Comparison of ENCODE assay signal across 20 cellular contexts in genomic region chrX:137988470-137988869, GRCh38.
DNase-seq lines count a peak whose midpoint lies in the region; ATAC-seq, FAIRE-seq and TF ChIP-seq lines count a peak whose summit lies in the region.
"Had no signal": no experiment of that assay in that cellular context is flagged by ENCODE, and none has a peak within 500 bp of the region (broad histone marks: within the 10 kb centered on the region; RNA-seq: fewer than 3 reads in every experiment).

No MANE protein-coding gene starts in this region.

- POLR2A ChIA-PET in GM12878 (lab: Charles Lee) = no interaction called here

- H3K9me3 ChIP-seq in GM12878 (replicated peaks; ENCODE audit: control insufficient read depth, insufficient read depth, low read length) = no peaks in the 10 kb centered on the region

- intact Hi-C loops in GM12878 (cut with micrococcal nuclease; ENCODE audit: unreplicated experiment) = no loop called here

- no peaks in the 10 kb centered on the region for H4K20me1 ChIP-seq in GM12878 (ENCODE audit: control insufficient read depth, insufficient read depth)

- no peaks in the 10 kb centered on the region for H3K4me1 Mint-ChIP-seq in glutamatergic neuron (ENCODE audit: low read depth, unreplicated experiment)
- H3K4me1 Mint-ChIP-seq: CD14-positive monocyte, T-cell had no signal

- no peaks in the 10 kb centered on the region for H3K9me3 Mint-ChIP-seq in glutamatergic neuron (ENCODE audit: unreplicated experiment)
- H3K9me3 Mint-ChIP-seq: CD14-positive monocyte, T-cell had no signal

- ATAC-seq in GM12878 (no peak), HG03039 (IDR thresholded peaks at IDR 0.05; ENCODE audit: unreplicated experiment) (no peak)
- ATAC-seq: SK-N-SH treated with all-trans-retinoic acid at 6 μM for 48 hours, T-cell had no signal

- H3K27me3 Mint-ChIP-seq in glutamatergic neuron (ENCODE audit: unreplicated experiment) = no peaks in the 10 kb centered on the region

- in situ Hi-C loops in G401 (cut with HindIII; ENCODE audit: low sequenced_read_pairs) = no loop called here
- in situ Hi-C loops in GM12878 (cut with MboI) = no loop called here

- no peak for TF ChIP-seq CTCF in GM12878 (IDR thresholded peaks at IDR 0.05 in 2 of 3, conservative IDR thresholded peaks at IDR 0.05 in 1 of 3; ENCODE audit: control insufficient read depth in 2 of 3, extremely low read depth in 1 of 3, insufficient read depth in 1 of 3, low read depth in 3 of 3, low read length in 3 of 3)
- TF ChIP-seq CTCF in glutamatergic neuron (IDR thresholded peaks at IDR 0.05; ENCODE audit: partially characterized antibody, unreplicated experiment) = no peak

- H2AFZ ChIP-seq in GM12878 (ENCODE audit: control insufficient read depth, low read depth, low read length) = no peak overlapping the region

- 27% methylated on average over 1 of the region's 1 CpG for WGBS in GM12878 (ENCODE audit: insufficient coverage, insufficient replicate concordance, low lambda C conversion rate, missing lambda C conversion rate)

- H3K4me3 Mint-ChIP-seq in glutamatergic neuron (ENCODE audit: unreplicated experiment) = no peak overlapping the region
- H3K4me3 Mint-ChIP-seq: CD14-positive monocyte, T-cell had no signal

- H3K4me3 ChIP-seq in GM12878 = no peak overlapping the region

- H3K27me3 ChIP-seq in GM12878 (replicated peaks in 1 of 2; ENCODE audit: control insufficient read depth in 2 of 2, insufficient read depth in 2 of 2, low read length in 1 of 2) = no peaks in the 10 kb centered on the region

- no peaks in the 10 kb centered on the region for H3K36me3 Mint-ChIP-seq in glutamatergic neuron (ENCODE audit: unreplicated experiment)
- H3K36me3 Mint-ChIP-seq: CD14-positive monocyte, T-cell had no signal

- TF ChIP-seq RAD21 in GM12878 (IDR thresholded peaks at IDR 0.05; ENCODE audit: insufficient read depth, low read depth, low read length) = no peak

- RAD21 ChIA-PET in GM12878 (lab: Charles Lee; ENCODE audit: unreplicated experiment) = no interaction called here

- FAIRE-seq in GM12878 (lab: Jason Lieb, UNC) = no peak
- FAIRE-seq: H54 had no signal

- SMC1A ChIA-PET in GM12878 (lab: Charles Lee; ENCODE audit: uncharacterized antibody, unreplicated experiment) = no interaction called here

- no peaks in the 10 kb centered on the region for H3K79me2 ChIP-seq in GM12878 (ENCODE audit: control insufficient read depth, insufficient read depth, low read length)

- CTCF ChIA-PET in GM12878 (lab: Yijun Ruan, JAX) = interaction anchor here (0.7 kb wide), 1 partner anchor 28 kb away, joined by 3 read pairs; no protein-coding TSS in a partner anchor

- no peak for TF ChIP-seq EP300 in GM12878 (IDR thresholded peaks at IDR 0.05; ENCODE audit: borderline replicate concordance in 1 of 2, control insufficient read depth in 1 of 2, low read depth in 2 of 2, low read length in 2 of 2)

- no peaks in the 10 kb centered on the region for H3K4me1 ChIP-seq in GM12878 (ENCODE audit: control insufficient read depth, insufficient read depth, low read length)

- H3K27ac Mint-ChIP-seq in glutamatergic neuron (ENCODE audit: unreplicated experiment) = no peak overlapping the region
- H3K27ac Mint-ChIP-seq: CD14-positive monocyte, T-cell had no signal

- peak; percentile 15 for DNase-seq in DMS53 (lab: John Stamatoyannopoulos, UW)
- no peak for DNase-seq in DMS53 treated with DMSO at 0.1 percent for 48 hours (lab: John Stamatoyannopoulos, UW; ENCODE audit: unreplicated experiment)
- DNase-seq in G401 (ENCODE audit: low spot score) = peak; percentile 9
- peak; percentile 17 for DNase-seq in NCI-H2107 (lab: John Stamatoyannopoulos, UW)
- DNase-seq in GM12878 (ENCODE audit: low read depth, low spot score) = no peak
- DNase-seq in NCI-H128 (lab: John Stamatoyannopoulos, UW; ENCODE audit: unreplicated experiment) = no peak
- DNase-seq in glutamatergic neuron = no peak
- DNase-seq: DMS 273 treated with DMSO at 0.1 percent for 48 hours, KBM-7, NCI-H1436, NCI-H2081, NCI-H345, NCI-H524 treated with DMSO at 0.1 percent for 48 hours, SIG-M5, T-cell had no signal

- H3K4me2 ChIP-seq in GM12878 (ENCODE audit: control insufficient read depth, insufficient read depth) = no peak overlapping the region

- no peak overlapping the region for H3K9ac ChIP-seq in GM12878 (ENCODE audit: control insufficient read depth, insufficient read depth, low read length)

- no TSS peak for BruUV-seq in GM12878 (replicated peaks; lab: Mats Ljungman, UMichigan)

- H3K36me3 ChIP-seq in GM12878 (ENCODE audit: control insufficient read depth in 2 of 2, insufficient read depth in 2 of 2, low read length in 1 of 2) = no peaks in the 10 kb centered on the region

- H3K27ac ChIP-seq in GM12878 (ENCODE audit: control insufficient read depth, insufficient read depth) = no peak overlapping the region
- H3K27ac ChIP-seq: 22Rv1 had no signal

- no peak for TF ChIP-seq POLR2A in GM12878 (IDR thresholded peaks at IDR 0.05; ENCODE audit: low read depth, low read length)

TF ChIP-seq in GM12878, 131 proteins besides CTCF, POLR2A, EP300 and RAD21:
- no peak for TF ChIP-seq MYC (IDR thresholded peaks at IDR 0.05; ENCODE audit: insufficient read depth, insufficient read length, insufficient replicate concordance, low read length, severe bottlenecking)
- no peak for TF ChIP-seq CHD1 (IDR thresholded peaks at IDR 0.05; ENCODE audit: low read depth, low read length)
- no peak for TF ChIP-seq MEF2B (IDR thresholded peaks at IDR 0.05; ENCODE audit: partially characterized antibody, poor library complexity, severe bottlenecking)
- TF ChIP-seq RAD51 (IDR thresholded peaks at IDR 0.05) = 0 out of 2 replicates have a peak, but pooled peaks have one; percentile 27
- TF ChIP-seq MYB (IDR thresholded peaks at IDR 0.05; ENCODE audit: borderline replicate concordance, low read depth, low read length) = no peak
- no peak for TF ChIP-seq SKIL (IDR thresholded peaks at IDR 0.05; ENCODE audit: low read depth, poor library complexity, severe bottlenecking)
- TF ChIP-seq YBX1 (IDR thresholded peaks at IDR 0.05) = no peak
- no peak for TF ChIP-seq YY1 (IDR thresholded peaks at IDR 0.05; ENCODE audit: low read depth, low read length)

Comparison
In these comparisons a context has a peak if more than half of its experiments do, and no peak if none do; other contexts are left out.
1. DNase-seq: peak in DMS53 (single experiment), G401 (single experiment) and NCI-H2107 (single experiment); none in DMS53 treated with DMSO at 0.1 percent for 48 hours (single experiment), GM12878 (single experiment), NCI-H128 (single experiment) and glutamatergic neuron (single experiment).